Comparison of ENCODE assay signal across 20 cellular contexts in genomic region chr5:124668353-124669299, GRCh38.
DNase-seq lines count a peak whose midpoint lies in the region; ATAC-seq and TF ChIP-seq lines count a peak whose summit lies in the region.
"Had no signal": no experiment of that assay in that cellular context is flagged by ENCODE, and none has a peak within 500 bp of the region (broad histone marks: within the 10 kb centered on the region; RNA-seq: fewer than 3 reads in every experiment).

No MANE protein-coding gene starts in this region.

- H3K4me3 ChIP-seq in SU-DHL-6 (ENCODE audit: insufficient read depth, low read length, poor library complexity, severe bottlenecking): no peak overlapping the region
- H3K4me3 ChIP-seq: A549 had no signal

- no peak overlapping the region for H3K56ac ChIP-seq in H9 (ENCODE audit: insufficient read length, low read depth, low read length)

- H4K20me1 ChIP-seq in H9 (ENCODE audit: control insufficient read depth, insufficient read depth, insufficient read length) (no peaks in the 10 kb centered on the region), SU-DHL-6 (ENCODE audit: low read depth, low read length) (no peaks in the 10 kb centered on the region; the same call in 1 of the 2 replicates)

- no peak overlapping the region for H3K18ac ChIP-seq in H9 (ENCODE audit: insufficient read length, low read depth, low read length)

- H2BK12ac ChIP-seq in H9 (ENCODE audit: insufficient read length, low read depth, low read length): no peak overlapping the region

- no peaks in the 10 kb centered on the region for H3K23me2 ChIP-seq in H9 (ENCODE audit: insufficient read length, low read depth, low read length, poor library complexity, severe bottlenecking)

- H3K27ac ChIP-seq in H9 (ENCODE audit: insufficient read length, low read depth, low read length) (no peak overlapping the region), SU-DHL-6 (ENCODE audit: low read depth, low read length) (0 out of 2 replicates have a peak overlapping the region, but pooled peaks have one; percentile 5)
- H3K27ac ChIP-seq: A549, C4-2B, KMS-11 had no signal

- no peaks in the 10 kb centered on the region; the same call in 1 of the 2 replicates for H3K36me3 ChIP-seq in SU-DHL-6 (ENCODE audit: low read length)

- H3F3A ChIP-seq in SU-DHL-6 (ENCODE audit: insufficient read depth): peaks cover 18% of the 10 kb centered on the region; the same call in 1 of the 2 replicates

- peaks cover 8% of the 10 kb centered on the region for H3K4me1 ChIP-seq in H9 (ENCODE audit: insufficient read depth, low read length)

- H3K27me3 ChIP-seq in H9 (ENCODE audit: insufficient read depth, low read length): 0 out of 2 replicates have a peak, but pooled peaks cover 1% of the 10 kb centered on the region
- no peaks in the 10 kb centered on the region for H3K27me3 ChIP-seq in SU-DHL-6 (ENCODE audit: low read length)

- H3K27me3 Mint-ChIP-seq in H9 (ENCODE audit: low read depth): no peaks in the 10 kb centered on the region
- no peaks in the 10 kb centered on the region for H3K27me3 Mint-ChIP-seq in glutamatergic neuron (ENCODE audit: unreplicated experiment)
- no peaks in the 10 kb centered on the region for H3K27me3 Mint-ChIP-seq in progenitor cell of endocrine pancreas
- H3K27me3 Mint-ChIP-seq in activated CD8-positive, alpha-beta T cell treated with anti-CD3 and anti-CD28 coated beads, Interleukin-2, amount 10 ng/mL, durations not matched to agents 7 days and 5 days (ENCODE audit: low read depth): peaks cover 3% of the 10 kb centered on the region

- H2AFZ ChIP-seq in H9 (ENCODE audit: low read length): no peak overlapping the region
- H2AFZ ChIP-seq in SU-DHL-6 (ENCODE audit: low read depth, low read length, severe bottlenecking): no peak overlapping the region

- no peak overlapping the region for H2AK5ac ChIP-seq in H9 (ENCODE audit: insufficient read length, low read length)

- H3K23ac ChIP-seq in H9 (ENCODE audit: insufficient read length, low read depth, low read length): peak overlapping the region; percentile 2

- H3K4me1 Mint-ChIP-seq in H9 (peaks cover 80 to 90% of the 10 kb centered on the region in 2 experiments), glutamatergic neuron (ENCODE audit: low read depth, unreplicated experiment) (peaks cover 57% of the 10 kb centered on the region), progenitor cell of endocrine pancreas (ENCODE audit: low read depth) (peaks cover 81% of the 10 kb centered on the region)
- no peaks in the 10 kb centered on the region for H3K4me1 Mint-ChIP-seq in activated CD8-positive, alpha-beta T cell treated with anti-CD3 and anti-CD28 coated beads, Interleukin-2, amount 10 ng/mL, durations not matched to agents 7 days and 5 days (ENCODE audit: low read depth)

- H3K9me3 Mint-ChIP-seq in H9 (no peaks in the 10 kb centered on the region), glutamatergic neuron (ENCODE audit: unreplicated experiment) (peaks cover 4% of the 10 kb centered on the region), progenitor cell of endocrine pancreas (ENCODE audit: low read depth) (no peaks in the 10 kb centered on the region)
- H3K9me3 Mint-ChIP-seq in activated CD8-positive, alpha-beta T cell treated with anti-CD3 and anti-CD28 coated beads, Interleukin-2, amount 10 ng/mL, durations not matched to agents 7 days and 5 days (ENCODE audit: insufficient read depth): no peaks in the 10 kb centered on the region

- POLR2A ChIA-PET in activated CD8-positive, alpha-beta T cell treated with anti-CD3 and anti-CD28 coated beads, Interleukin-2, amount 10 ng/mL, durations not matched to agents 7 days and 5 days (lab: Charles Lee): no interaction called here

- H3K36me3 Mint-ChIP-seq in H9 (ENCODE audit: insufficient read depth in 1 of 3, low read depth in 3 of 3) (peaks cover 3 to 8% (median 7%) of the 10 kb centered on the region in 3 experiments; a peak in 5 of 7 replicates), glutamatergic neuron (ENCODE audit: unreplicated experiment) (no peaks in the 10 kb centered on the region), progenitor cell of endocrine pancreas (ENCODE audit: insufficient read depth) (peaks cover 1% of the 10 kb centered on the region)
- no peaks in the 10 kb centered on the region for H3K36me3 Mint-ChIP-seq in activated CD8-positive, alpha-beta T cell treated with anti-CD3 and anti-CD28 coated beads, Interleukin-2, amount 10 ng/mL, durations not matched to agents 7 days and 5 days (ENCODE audit: low read depth)

- ATAC-seq in activated CD8-positive, alpha-beta T cell treated with anti-CD3 and anti-CD28 coated beads, Interleukin-2, amount 10 ng/mL, durations not matched to agents 7 days and 5 days: no peak
- ATAC-seq in GM21717 (IDR thresholded peaks at IDR 0.05; ENCODE audit: unreplicated experiment): no peak
- ATAC-seq in HG02678 (IDR thresholded peaks at IDR 0.05; ENCODE audit: unreplicated experiment): no peak
- ATAC-seq: A549 had no signal

- H3K9ac ChIP-seq in H9 (ENCODE audit: extremely low read depth, insufficient read length, low read length) (no peak overlapping the region), SU-DHL-6 (ENCODE audit: low read length) (no peak overlapping the region)
- H3K9ac ChIP-seq: KMS-11, SK-N-SH had no signal

- H2BK5ac ChIP-seq in H9 (ENCODE audit: insufficient read length, low read length): no peak overlapping the region

- no peak overlapping the region for H4K91ac ChIP-seq in H9 (ENCODE audit: insufficient read length, low read depth, low read length)

- DNase-seq in H9 (no peak), glutamatergic neuron (no peak), progenitor cell of endocrine pancreas (ENCODE audit: low spot score, unreplicated experiment) (no peak), NCI-H1694 treated with DMSO at 0.1 percent for 48 hours (lab: John Stamatoyannopoulos, UW) (no peak)
- no peak for DNase-seq in activated CD8-positive, alpha-beta T cell treated with anti-CD3 and anti-CD28 coated beads, Interleukin-2, amount 10 ng/mL, durations not matched to agents 7 days and 5 days
- DNase-seq: EL, HCEC 1CT, NCI-H1048, NCI-H1436 treated with DMSO at 0.1 percent for 48 hours, NCI-H2081 treated with DMSO at 0.1 percent for 48 hours, NCI-H510A treated with DMSO at 0.1 percent for 48 hours, NCI-H82, Right ventricle myocardium superior, SK-N-SH had no signal

- CTCF ChIA-PET in activated CD8-positive, alpha-beta T cell treated with anti-CD3 and anti-CD28 coated beads, Interleukin-2, amount 10 ng/mL, durations not matched to agents 7 days and 5 days (lab: Charles Lee): no interaction called here

- no peak overlapping the region for H3T11ph ChIP-seq in H9 (ENCODE audit: low read length)

- no peaks in the 10 kb centered on the region for H3K9me3 ChIP-seq in H9 (ENCODE audit: control insufficient read depth, low read depth, low read length)
- H3K9me3 ChIP-seq in SU-DHL-6 (ENCODE audit: insufficient read depth, low read length): no peaks in the 10 kb centered on the region
- H3K9me3 ChIP-seq: A549, SK-N-SH had no signal

- H4K8ac ChIP-seq in H9 (replicated peaks; ENCODE audit: insufficient read length, low read depth, low read length): no peak overlapping the region

- H3K79me2 ChIP-seq in H9 (ENCODE audit: insufficient read depth, low read length): peaks cover 20% of the 10 kb centered on the region; the same call in 1 of the 2 replicates
- peaks cover 99% of the 10 kb centered on the region for H3K79me2 ChIP-seq in SU-DHL-6 (ENCODE audit: insufficient read depth, low read length)

- no peaks in the 10 kb centered on the region for H3K9me2 ChIP-seq in SU-DHL-6 (replicated peaks; ENCODE audit: insufficient read depth, low read length)
- H3K9me2 ChIP-seq: SK-N-SH had no signal

- H3K14ac ChIP-seq in H9 (ENCODE audit: insufficient read depth, low read length): no peak overlapping the region; the same call in 1 of the 2 replicates

- WGBS in H9 (ENCODE audit: extremely low coverage, insufficient read length, low lambda C conversion rate): no CpG with 5 or more reads among the region's 7 CpGs

- H3K4me3 Mint-ChIP-seq in H9 (no peak overlapping the region), glutamatergic neuron (ENCODE audit: unreplicated experiment) (no peak overlapping the region), progenitor cell of endocrine pancreas (ENCODE audit: low read depth) (no peak overlapping the region)
- H3K4me3 Mint-ChIP-seq in activated CD8-positive, alpha-beta T cell treated with anti-CD3 and anti-CD28 coated beads, Interleukin-2, amount 10 ng/mL, durations not matched to agents 7 days and 5 days: no peak overlapping the region

- no peak for TF ChIP-seq CTCF in H9 (conservative IDR thresholded peaks at IDR 0.05)
- TF ChIP-seq CTCF in SU-DHL-6 (IDR thresholded peaks at IDR 0.05; ENCODE audit: insufficient read depth, low read length, poor library complexity, severe bottlenecking): no peak
- TF ChIP-seq CTCF in glutamatergic neuron (IDR thresholded peaks at IDR 0.05; ENCODE audit: partially characterized antibody, unreplicated experiment): no peak
- TF ChIP-seq CTCF in progenitor cell of endocrine pancreas (IDR thresholded peaks at IDR 0.05; ENCODE audit: unreplicated experiment): no peak

- H2BK15ac ChIP-seq in H9 (ENCODE audit: low read depth, low read length): no peak overlapping the region

- H3K4me2 ChIP-seq in H9 (ENCODE audit: insufficient read depth, insufficient read length, low read length) (no peak overlapping the region), SU-DHL-6 (ENCODE audit: low read depth, low read length, poor library complexity, severe bottlenecking) (no peak overlapping the region)
- H3K4me2 ChIP-seq: A549, KMS-11, SK-N-SH had no signal

- H3K4ac ChIP-seq in H9 (ENCODE audit: low read depth, low read length): no peak overlapping the region

- peaks cover 4% of the 10 kb centered on the region for H3K79me1 ChIP-seq in H9 (ENCODE audit: insufficient read depth, low read depth, low read length, poor library complexity, severe bottlenecking)

- H3K27ac Mint-ChIP-seq in H9: peak overlapping the region; percentile 67 to 77 (median 75); a peak in 5 of 7 replicates
- H3K27ac Mint-ChIP-seq in glutamatergic neuron (ENCODE audit: unreplicated experiment): peak overlapping the region; percentile 28
- peak overlapping the region; percentile 74 for H3K27ac Mint-ChIP-seq in progenitor cell of endocrine pancreas
- no peak overlapping the region for H3K27ac Mint-ChIP-seq in activated CD8-positive, alpha-beta T cell treated with anti-CD3 and anti-CD28 coated beads, Interleukin-2, amount 10 ng/mL, durations not matched to agents 7 days and 5 days

- H2BK120ac ChIP-seq in H9 (ENCODE audit: low read depth, low read length, poor library complexity, severe bottlenecking): no peak overlapping the region

- no peak overlapping the region for H4K5ac ChIP-seq in H9 (ENCODE audit: insufficient read length, low read depth, low read length)

- H2BK20ac ChIP-seq in H9 (ENCODE audit: low read depth, low read length, poor library complexity, severe bottlenecking): no peak overlapping the region
